Comparison of ENCODE assay signal across 22 cellular contexts in genomic region chr9:19294219-19294618, GRCh38.
A peak's percentile ranks its signal among the peaks of the same experiment; 100 is the strongest.
DNase-seq lines count a peak whose midpoint lies in the region; FAIRE-seq and TF ChIP-seq lines count a peak whose summit lies in the region.
"Had no signal": no experiment of that assay in that cellular context is flagged by ENCODE, and none has a peak within 500 bp of the region (broad histone marks: within the 10 kb centered on the region; RNA-seq: fewer than 3 reads in every experiment).

No MANE protein-coding gene starts in this region.

- POLR2A ChIA-PET in MCF 10A (lab: Yijun Ruan, JAX) (no interaction called here), H1 (lab: Charles Lee; ENCODE audit: partially characterized antibody) (no interaction called here)

- 95% methylated on average over 4 of the region's 4 CpGs for WGBS in mammary epithelial cell (ENCODE audit: low coverage, missing lambda C conversion rate)
- WGBS in H1 (ENCODE audit: extremely low coverage in 1 of 2, insufficient coverage in 1 of 2, insufficient read length in 1 of 2, insufficient replicate concordance in 2 of 2, low coverage in 1 of 2, low lambda C conversion rate in 2 of 2, missing lambda C conversion rate in 1 of 2), 2 experiments, result 97% methylated on average over 4 of the region's 4 CpGs; no CpG with 5 or more reads in 1 of the 2 experiments
- WGBS in stomach, 5 donors, result 83 to 95% (median 92%) methylated on average over 4 of the region's 4 CpGs

- in situ Hi-C loops in mammary epithelial cell (cut with MboI; ENCODE audit: low sequenced_read_pairs in 2 of 2) (no loop called here), GM13976 (cut with MboI; ENCODE audit: low sequenced_read_pairs, unreplicated experiment) (no loop called here)

- no peak overlapping the region for H3K4ac ChIP-seq in H1 (replicated peaks; ENCODE audit: insufficient read length, low read depth, low read length)

- no peak overlapping the region for H4K8ac ChIP-seq in H1 (ENCODE audit: extremely low read depth, insufficient read depth, low read length)

- BruUV-seq in MCF 10A (replicated peaks; lab: Mats Ljungman, UMichigan), result no TSS peak
- no TSS peak for BruUV-seq in mammary epithelial cell (replicated peaks; lab: Mats Ljungman, UMichigan)

- H3K4me3 ChIP-seq in mammary epithelial cell (replicated peaks in 1 of 3; ENCODE audit: insufficient read depth in 1 of 3, low read depth in 2 of 3, low read length in 3 of 3), result no peak overlapping the region
- H3K4me3 ChIP-seq in H1 (ENCODE audit: extremely low read depth in 1 of 4, insufficient read depth in 2 of 4, low read depth in 3 of 4, low read length in 4 of 4), result no peak overlapping the region
- H3K4me3 ChIP-seq in left ventricle myocardium inferior, result no peak overlapping the region
- no peak overlapping the region for H3K4me3 ChIP-seq in skeletal muscle tissue (ENCODE audit: low read length in 3 of 3)
- no peak overlapping the region for H3K4me3 ChIP-seq in stomach
- H3K4me3 ChIP-seq: BLaER1 treated with 17β-estradiol and CSF1 and Interleukin-3, amounts not matched to agents 10 nM and 100 nM had no signal

- no peak overlapping the region for H2AK5ac ChIP-seq in H1 (ENCODE audit: low read depth, low read length)

- H3K23ac ChIP-seq in H1 (ENCODE audit: insufficient read length), result no peak overlapping the region

- no peak overlapping the region for H3K56ac ChIP-seq in H1 (replicated peaks; ENCODE audit: insufficient read length, low read depth, low read length)

- H2BK5ac ChIP-seq in H1 (ENCODE audit: low read depth, low read length), result no peak overlapping the region

- TF ChIP-seq CTCF in MCF 10A (IDR thresholded peaks at IDR 0.05; ENCODE audit: unreplicated experiment) (no peak), mammary epithelial cell (conservative IDR thresholded peaks at IDR 0.05 in 1 of 2, IDR thresholded peaks at IDR 0.05 in 1 of 2; ENCODE audit: extremely low read depth in 1 of 2, insufficient read depth in 1 of 2, low read depth in 1 of 2, low read length in 2 of 2) (no peak), H1 (IDR thresholded peaks at IDR 0.05; ENCODE audit: control extremely low read depth in 1 of 3, insufficient read depth in 1 of 3, low read depth in 1 of 3, low read length in 3 of 3) (no peak), left ventricle myocardium inferior (IDR thresholded peaks at IDR 0.05; ENCODE audit: borderline replicate concordance) (no peak), GM13976 (IDR thresholded peaks at IDR 0.05; ENCODE audit: borderline replicate concordance, control extremely low read depth, extremely low read depth, insufficient read depth, missing control alignments) (no peak), stomach (IDR thresholded peaks at IDR 0.05) (no peak)

- H2AFZ ChIP-seq in mammary epithelial cell (ENCODE audit: low read depth, low read length) (no peak overlapping the region), H1 (ENCODE audit: low read length) (no peak overlapping the region)

- H3K9me3 ChIP-seq in mammary epithelial cell (replicated peaks; ENCODE audit: insufficient read depth, low read length) (no peaks in the 10 kb centered on the region), H1 (ENCODE audit: insufficient read depth in 2 of 2, low read depth in 1 of 2, low read length in 1 of 2) (no peaks in the 10 kb centered on the region), left ventricle myocardium inferior (replicated peaks) (no peaks in the 10 kb centered on the region), skeletal muscle tissue (ENCODE audit: control insufficient read depth in 3 of 3, low read length in 3 of 3) (no peaks in the 10 kb centered on the region), stomach (no peaks in the 10 kb centered on the region)
- H3K9me3 ChIP-seq: BLaER1 treated with 17β-estradiol and CSF1 and Interleukin-3, amounts not matched to agents 10 nM and 100 nM had no signal

- H3K36me3 ChIP-seq in mammary epithelial cell (ENCODE audit: insufficient read depth, low read length) (peaks cover 6% of the 10 kb centered on the region), H1 (ENCODE audit: control insufficient read depth in 2 of 4, insufficient read depth in 4 of 4, low read length in 3 of 4) (peaks cover 0 to 14% (median under 1%) of the 10 kb centered on the region in 4 experiments; a peak in 2 of 8 replicates), left ventricle myocardium inferior (peaks cover 58% of the 10 kb centered on the region), skeletal muscle tissue (ENCODE audit: control insufficient read depth in 3 of 3, insufficient read depth in 3 of 3, low read length in 3 of 3) (peaks cover 2 to 17% (median 14%) of the 10 kb centered on the region in 3 donors), stomach (peaks cover 8 to 91% (median 82%) of the 10 kb centered on the region in 4 donors)

- CTCF ChIA-PET in MCF 10A (lab: Yijun Ruan, JAX), result interaction anchor here (0.6 to 1.4 kb wide), 2 partner anchors 13 to 14 kb away, joined by 3 to 5 read pairs; no protein-coding TSS in a partner anchor
- CTCF ChIA-PET in mammary epithelial cell (lab: Charles Lee; ENCODE audit: low non-redundant PET), result no interaction called here
- CTCF ChIA-PET in H1 (lab: Charles Lee; ENCODE audit: partially characterized antibody), result no interaction called here

- no peak overlapping the region for H2BK15ac ChIP-seq in H1 (ENCODE audit: low read length)

- no peak overlapping the region for H2BK12ac ChIP-seq in H1 (ENCODE audit: low read depth, low read length)

- H4K20me1 ChIP-seq in mammary epithelial cell (ENCODE audit: insufficient read depth, low read length), result no peaks in the 10 kb centered on the region
- no peaks in the 10 kb centered on the region for H4K20me1 ChIP-seq in H1 (replicated peaks in 1 of 2; ENCODE audit: control insufficient read depth in 1 of 2, insufficient read depth in 2 of 2, low read length in 2 of 2)

- H3K79me2 ChIP-seq in mammary epithelial cell (ENCODE audit: insufficient read depth, low read length), result no peaks in the 10 kb centered on the region
- H3K79me2 ChIP-seq in H1 (ENCODE audit: control insufficient read depth in 1 of 2, insufficient read depth in 2 of 2, low read length in 2 of 2), result no peaks in the 10 kb centered on the region

- no peak for TF ChIP-seq EP300 in H1 (IDR thresholded peaks at IDR 0.05; ENCODE audit: borderline replicate concordance in 1 of 2, low read depth in 2 of 2, low read length in 2 of 2)
- TF ChIP-seq EP300 in stomach (IDR thresholded peaks at IDR 0.05), result no peak

- H3K27me3 Mint-ChIP-seq in MCF 10A (ENCODE audit: insufficient read depth, unreplicated experiment), result no peaks in the 10 kb centered on the region
- H3K27me3 Mint-ChIP-seq: CD4-positive, alpha-beta memory T cell had no signal

- DNase-seq in MCF 10A (ENCODE audit: unreplicated experiment), result no peak
- DNase-seq in mammary epithelial cell, result no peak
- no peak for DNase-seq in H1 (ENCODE audit: low read depth in 1 of 2, low spot score in 2 of 2)
- no peak for DNase-seq in left ventricle myocardium inferior
- no peak for DNase-seq in NCI-H1105 treated with DMSO at 0.1 percent for 48 hours (lab: John Stamatoyannopoulos, UW)
- DNase-seq in GM13976 (ENCODE audit: low spot score), result no peak
- no peak for DNase-seq in stomach
- DNase-seq: 8988T; CD4-positive, alpha-beta memory T cell; DND-41; GOT3; KG1; NCI-H1092 treated with DMSO at 0.1 percent for 48 hours; NCI-H2081; NCI-H2171; NCI-H526; OCI-M1 had no signal

- FAIRE-seq in H1 (lab: Jason Lieb, UNC), result peak; percentile 48
- FAIRE-seq: GM12891, GM18507, RCC 7860 had no signal

- H3K9ac ChIP-seq in mammary epithelial cell (ENCODE audit: insufficient read depth, low read length) (no peak overlapping the region), H1 (replicated peaks in 1 of 4; ENCODE audit: extremely low read depth in 1 of 4, low read depth in 3 of 4, low read length in 3 of 4) (no peak overlapping the region), skeletal muscle tissue (ENCODE audit: low read depth in 1 of 3, low read length in 3 of 3) (no peak overlapping the region)
- H3K9ac ChIP-seq: BLaER1 treated with 17β-estradiol and CSF1 and Interleukin-3, amounts not matched to agents 10 nM and 100 nM had no signal

- dilution Hi-C loops in mammary epithelial cell (cut with HindIII; ENCODE audit: low sequenced_read_pairs), result no loop called here

- no peaks in the 10 kb centered on the region for H3K79me1 ChIP-seq in H1 (ENCODE audit: low read depth, low read length)

- peak overlapping the region; percentile 11 for H3K27ac Mint-ChIP-seq in MCF 10A (ENCODE audit: low read depth, unreplicated experiment)

- no peak overlapping the region for H4K91ac ChIP-seq in H1 (replicated peaks; ENCODE audit: insufficient read length, low read length)

- no peak overlapping the region for H3K27ac ChIP-seq in mammary epithelial cell (ENCODE audit: insufficient read depth, low read depth, low read length)
- no peak overlapping the region for H3K27ac ChIP-seq in H1 (ENCODE audit: low read depth, low read length)
- H3K27ac ChIP-seq in left ventricle myocardium inferior (replicated peaks), result peak overlapping the region; percentile 24
- H3K27ac ChIP-seq in skeletal muscle tissue (ENCODE audit: low read depth, low read length), result peak overlapping the region; percentile 48
- H3K27ac ChIP-seq in stomach, result no peak overlapping the region
- H3K27ac ChIP-seq: BLaER1 treated with 17β-estradiol and CSF1 and Interleukin-3, amounts not matched to agents 10 nM and 100 nM had no signal

- H3K36me3 Mint-ChIP-seq in MCF 10A (ENCODE audit: insufficient read depth, unreplicated experiment), result peaks cover 69% of the 10 kb centered on the region

- H3K27me3 ChIP-seq in mammary epithelial cell (ENCODE audit: insufficient read depth, low read length) (no peaks in the 10 kb centered on the region), H1 (replicated peaks in 1 of 4; ENCODE audit: control insufficient read depth in 3 of 4, extremely low read depth in 1 of 4, insufficient read depth in 3 of 4, low read length in 3 of 4) (no peaks in the 10 kb centered on the region), left ventricle myocardium inferior (ENCODE audit: low read depth) (no peaks in the 10 kb centered on the region), skeletal muscle tissue (ENCODE audit: control insufficient read depth in 3 of 3, insufficient read depth in 3 of 3, low read length in 3 of 3) (no peaks in the 10 kb centered on the region), stomach (no peaks in the 10 kb centered on the region)
- H3K27me3 ChIP-seq: BLaER1 treated with 17β-estradiol and CSF1 and Interleukin-3, amounts not matched to agents 10 nM and 100 nM had no signal

- intact Hi-C loops in MCF 10A (cut with micrococcal nuclease) (no loop called here), mammary epithelial cell (cut with micrococcal nuclease) (no loop called here), left ventricle myocardium inferior (cut with micrococcal nuclease) (no loop called here), stomach (cut with DNase I; ENCODE audit: low total_unique reads) (no loop called here)

- H3K4me1 ChIP-seq in mammary epithelial cell (ENCODE audit: insufficient read depth, low read length) (no peaks in the 10 kb centered on the region), H1 (replicated peaks in 1 of 4; ENCODE audit: control insufficient read depth in 3 of 4, insufficient read depth in 4 of 4, low read length in 3 of 4) (no peaks in the 10 kb centered on the region), left ventricle myocardium inferior (peaks cover 18% of the 10 kb centered on the region), skeletal muscle tissue (ENCODE audit: control insufficient read depth in 3 of 3, insufficient read depth in 3 of 3, low read length in 3 of 3) (peaks cover 0 to 3% (median 0%) of the 10 kb centered on the region in 3 donors), stomach (peaks cover 0 to 6% (median 0%) of the 10 kb centered on the region in 4 donors)

- no peak for TF ChIP-seq RAD21 in H1 (IDR thresholded peaks at IDR 0.05 in 1 of 2, conservative IDR thresholded peaks at IDR 0.05 in 1 of 2; ENCODE audit: low read depth in 2 of 2, low read length in 2 of 2)

- H3K9me3 Mint-ChIP-seq in MCF 10A (ENCODE audit: unreplicated experiment), result no peaks in the 10 kb centered on the region
- H3K9me3 Mint-ChIP-seq: CD4-positive, alpha-beta memory T cell had no signal

- H2BK20ac ChIP-seq in H1 (ENCODE audit: low read length), result no peak overlapping the region

- no peak overlapping the region for H3K14ac ChIP-seq in H1 (ENCODE audit: insufficient read length)

- peaks cover 6% of the 10 kb centered on the region for H3K4me1 Mint-ChIP-seq in MCF 10A (ENCODE audit: insufficient read depth, unreplicated experiment)

- H2BK120ac ChIP-seq in H1 (replicated peaks; ENCODE audit: low read depth, low read length), result no peak overlapping the region

- H3K23me2 ChIP-seq in H1 (ENCODE audit: low read depth, low read length), result no peaks in the 10 kb centered on the region

- H3K4me2 ChIP-seq in mammary epithelial cell (ENCODE audit: insufficient read depth, low read depth, low read length) (no peak overlapping the region), H1 (ENCODE audit: insufficient read depth in 1 of 2, low read depth in 2 of 2, low read length in 2 of 2) (no peak overlapping the region)
- H3K4me2 ChIP-seq: BLaER1 treated with 17β-estradiol and CSF1 and Interleukin-3, amounts not matched to agents 10 nM and 100 nM had no signal

- H3K4me3 Mint-ChIP-seq in MCF 10A (ENCODE audit: unreplicated experiment), result no peak overlapping the region
- H3K4me3 Mint-ChIP-seq: CD4-positive, alpha-beta memory T cell had no signal

- no peak overlapping the region for H3K18ac ChIP-seq in H1 (ENCODE audit: extremely low read depth, low read length)

- no peak for TF ChIP-seq POLR2A in H1 (IDR thresholded peaks at IDR 0.05; ENCODE audit: control extremely low read depth in 1 of 2, low read depth in 2 of 2, low read length in 2 of 2)
- no peak for TF ChIP-seq POLR2A in stomach (IDR thresholded peaks at IDR 0.05)

- no peak overlapping the region for H4K5ac ChIP-seq in H1 (ENCODE audit: insufficient read length, low read depth, low read length)

Comparison
In these comparisons a context has a peak if more than half of its experiments do, and no peak if none do; other contexts are left out.
1. H3K27ac ChIP-seq: peak in left ventricle myocardium inferior (single experiment) and skeletal muscle tissue (single experiment); none in mammary epithelial cell (single experiment), H1 (single experiment) and stomach (0 of 5).